Comparison of ENCODE assay signal across 8 cellular contexts in genomic region chr2:200308001-200308400, GRCh38. TPM values are rescaled to one million over a fixed set of nuclear protein-coding genes. Genes with fewer than 3 reads are reported as not detected.
DNase-seq lines count a peak whose midpoint lies in the region; ATAC-seq, FAIRE-seq and TF ChIP-seq lines count a peak whose summit lies in the region.

No MANE protein-coding gene starts in this region.

- no peak overlapping the region for H2AFZ ChIP-seq in fibroblast of lung (ENCODE audit: low read length)

- no peak for TF ChIP-seq CTCF in fibroblast of lung (conservative IDR thresholded peaks at IDR 0.05 in 1 of 2, IDR thresholded peaks at IDR 0.05 in 1 of 2; ENCODE audit: low read depth in 1 of 2, low read length in 2 of 2)

- H3K4me2 ChIP-seq in fibroblast of lung (ENCODE audit: extremely low read depth, insufficient read depth, low read length), result peak overlapping the region; percentile 94

- H3K9ac ChIP-seq in SK-N-MC (ENCODE audit: insufficient read length) (peak overlapping the region; percentile 70), fibroblast of lung (ENCODE audit: insufficient read depth, low read length) (peak overlapping the region; percentile 88)

- H3K27me3 ChIP-seq in fibroblast of lung (ENCODE audit: control insufficient read depth, insufficient read depth, low read length), result no peaks in the 10 kb centered on the region

- H3K36me3 ChIP-seq in SK-N-MC (ENCODE audit: insufficient read depth, low read length) (no peaks in the 10 kb centered on the region), fibroblast of lung (ENCODE audit: control insufficient read depth, insufficient read depth, low read length) (no peaks in the 10 kb centered on the region)

- peak overlapping the region; percentile 84 for H3K4me3 ChIP-seq in SK-N-MC
- H3K4me3 ChIP-seq in fibroblast of lung (replicated peaks in 1 of 4; ENCODE audit: control extremely low read depth in 1 of 4, insufficient read depth in 1 of 4, low read depth in 3 of 4, low read length in 4 of 4), result peak overlapping the region; percentile 48 to 95 (median 72)

- FAIRE-seq in GM19239 (lab: Jason Lieb, UNC), result peak; percentile 28

- H3K27ac ChIP-seq in SK-N-MC (peak overlapping the region; percentile 62; the same call in 1 of the 2 replicates), fibroblast of lung (ENCODE audit: insufficient read depth, low read length) (peak overlapping the region; percentile 59)

- no peak for ATAC-seq in GM19035 (IDR thresholded peaks at IDR 0.05; ENCODE audit: unreplicated experiment)

- peaks cover 65% of the 10 kb centered on the region for H3K79me2 ChIP-seq in fibroblast of lung (ENCODE audit: control insufficient read depth, insufficient read depth, low read length)

- DNase-seq in GM19239 (ENCODE audit: insufficient read length, low spot score), result no peak
- no peak for DNase-seq in SK-N-MC (ENCODE audit: low read depth, low spot score)
- DNase-seq in fibroblast of lung (ENCODE audit: low read depth in 2 of 2), result peak; percentile 49 to 72
- DNase-seq in renal cortical epithelial cell (ENCODE audit: low read depth), result peak; percentile 44
- no peak for DNase-seq in T-helper 9 cell
- DNase-seq in stimulated activated CD4-positive, alpha-beta T cell treated with anti-CD3 and anti-CD28 coated beads, Interleukin-15, amount 100 ng/mL, for 24 hours, result no peak
- DNase-seq in ecto neural progenitor cell (ENCODE audit: low spot score), result no peak

- H3K9me3 ChIP-seq in SK-N-MC (ENCODE audit: low read depth, low read length) (no peaks in the 10 kb centered on the region), fibroblast of lung (ENCODE audit: control insufficient read depth, insufficient read depth, low read depth, low read length) (no peaks in the 10 kb centered on the region)

- H4K20me1 ChIP-seq in fibroblast of lung (ENCODE audit: control insufficient read depth, extremely low read depth, insufficient read depth, low read length), result no peaks in the 10 kb centered on the region

- H3K4me1 ChIP-seq in fibroblast of lung (ENCODE audit: control insufficient read depth, extremely low read depth, insufficient read depth, low read length), result peaks cover 17% of the 10 kb centered on the region

RNA-seq across cellular contexts. Expression of gene SPATS2L, which starts 1.5 kb away (rescaled TPM):
- 50.1 and 73.8 TPM in 2 replicates for total RNA-seq in fibroblast of lung
- polyA plus RNA-seq in fibroblast of lung, result 291 and 304 TPM in 2 replicates
- polyA plus RNA-seq in fibroblast of lung (2012), result 146 and 159 TPM in 2 replicates
- polyA minus RNA-seq in fibroblast of lung (ENCODE audit: low replicate concordance), result 38.2 and 56.5 TPM in 2 replicates
- total RNA-seq in renal cortical epithelial cell, result 54.2 and 293 TPM in 2 replicates

Comparison
In these comparisons a context has a peak if more than half of its experiments do, and no peak if none do; other contexts are left out.
1. DNase-seq: peak in fibroblast of lung (2 of 2) and renal cortical epithelial cell (single experiment); none in GM19239 (single experiment), SK-N-MC (single experiment), T-helper 9 cell (single experiment), stimulated activated CD4-positive, alpha-beta T cell treated with anti-CD3 and anti-CD28 coated beads, Interleukin-15, amount 100 ng/mL, for 24 hours (single experiment) and ecto neural progenitor cell (single experiment).